21 cellular contexts compared by ENCODE assay signal in the genomic region with DNA sequence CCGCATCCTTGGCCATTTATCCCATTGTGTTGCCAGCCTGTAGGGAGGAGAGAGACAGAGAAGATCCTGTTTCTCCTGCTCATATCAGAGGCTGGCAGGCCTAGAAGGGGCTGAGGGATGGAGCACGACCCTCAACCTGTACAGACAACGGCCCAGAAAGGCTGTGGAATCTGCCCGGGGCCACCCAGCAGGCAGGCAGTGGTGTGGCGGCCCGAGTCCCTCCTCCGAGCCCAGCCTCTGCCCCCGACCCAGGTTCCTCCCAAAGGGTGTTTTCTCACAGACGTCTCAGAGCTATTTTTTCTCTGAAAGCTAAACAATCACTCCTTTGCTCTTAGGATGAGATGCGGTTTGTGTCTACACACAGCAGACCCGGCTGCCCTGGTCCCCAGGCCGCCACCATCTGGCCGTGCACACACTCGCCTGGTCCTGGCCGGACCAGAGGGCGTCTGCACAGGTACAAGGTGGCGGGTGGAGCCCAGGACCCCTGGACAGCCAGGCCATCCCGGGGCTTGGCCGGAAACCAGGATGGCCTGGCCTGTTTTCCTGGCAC.
DNase-seq lines count a peak whose midpoint lies in the region; ATAC-seq and TF ChIP-seq lines count a peak whose summit lies in the region.
"Had no signal": no experiment of that assay in that cellular context is flagged by ENCODE, and none has a peak within 500 bp of the region (broad histone marks: within the 10 kb centered on the region; RNA-seq: fewer than 3 reads in every experiment).

No MANE protein-coding gene starts in this region.

- peaks cover 3 to 8% of the 10 kb centered on the region in 2 donors for H3K9me3 Mint-ChIP-seq in stimulated activated naive B cell treated with anti-CD40 and anti-IgM and Interleukin-4, amounts not matched to agents 10 μg/mL and 1 μg/mL and 100 μg/mL, for 72 hours

- peaks cover 27 to 39% of the 10 kb centered on the region in 2 donors for H3K4me1 Mint-ChIP-seq in stimulated activated naive B cell treated with anti-CD40 and anti-IgM and Interleukin-4, amounts not matched to agents 10 μg/mL and 1 μg/mL and 100 μg/mL, for 72 hours

- CTCF ChIA-PET in RWPE1 (lab: Yijun Ruan, JAX) = no interaction called here

- H3K4me3 ChIP-seq in mucosa of descending colon (no peak overlapping the region), tibial nerve (no peak overlapping the region)
- H3K4me3 ChIP-seq: GM12878, Peyer's patch had no signal

- no peak for TF ChIP-seq POLR2A in tibial nerve (IDR thresholded peaks at IDR 0.05)

- H3K27me3 ChIP-seq in tibial nerve = peaks cover 0 to 26% of the 10 kb centered on the region in 2 donors
- H3K27me3 ChIP-seq: Peyer's patch had no signal

- H3K4me1 ChIP-seq in mucosa of descending colon (ENCODE audit: low read depth) (peaks cover 8% of the 10 kb centered on the region), tibial nerve (peaks cover 0 to 10% (median 0%) of the 10 kb centered on the region in 4 donors)

- WGBS in tibial nerve, 2 donors = 76 to 82% methylated on average over 15 of the region's 19 CpGs

- H3K27me3 Mint-ChIP-seq in stimulated activated naive B cell treated with anti-CD40 and anti-IgM and Interleukin-4, amounts not matched to agents 10 μg/mL and 1 μg/mL and 100 μg/mL, for 72 hours = peaks cover 25 to 40% of the 10 kb centered on the region in 2 donors

- DNase-seq in Right ventricle myocardium inferior (ENCODE audit: missing footprints) (peak; percentile 43), cardiac septum (ENCODE audit: low spot score) (no peak), RWPE1 (ENCODE audit: low spot score) (no peak), mucosa of descending colon (peak in 2 of 3 donors; percentile 10 to 34), NCI-H526 treated with DMSO at 0.1 percent for 48 hours (lab: John Stamatoyannopoulos, UW) (no peak), tibial nerve (ENCODE audit: low spot score in 2 of 2) (no peak), cortex of kidney (lab: John Stamatoyannopoulos, UW) (no peak)
- no peak for DNase-seq in stimulated activated naive B cell treated with anti-CD40 and anti-IgM and Interleukin-4, amounts not matched to agents 10 μg/mL and 1 μg/mL and 100 μg/mL, for 72 hours
- DNase-seq: 8988T, C1 segment of cervical spinal cord, HFFc6, MM.1S, NCI-H1092 treated with DMSO at 0.1 percent for 48 hours, NCI-H1694, NCI-H2107, NCI-H2227 treated with DMSO at 0.1 percent for 48 hours, NCI-H524, SHP77 treated with DMSO at 0.1 percent for 48 hours had no signal

- H3K27ac ChIP-seq in RWPE1 (peak overlapping the region; percentile 20; the same call in 1 of the 2 replicates), tibial nerve (no peak overlapping the region)
- H3K27ac ChIP-seq: KMS-11, Peyer's patch had no signal

- intact Hi-C loops in Right ventricle myocardium inferior (cut with DNase I) (no loop called here), cardiac septum (cut with DNase I) (no loop called here), mucosa of descending colon (cut with DNase I, micrococcal nuclease) (no loop called here)

- ATAC-seq in Right ventricle myocardium inferior = no peak
- no peak for ATAC-seq in mucosa of descending colon
- peak; percentile 10 to 32 for ATAC-seq in stimulated activated naive B cell treated with anti-CD40 and anti-IgM and Interleukin-4, amounts not matched to agents 10 μg/mL and 1 μg/mL and 100 μg/mL, for 72 hours (replicated peaks)
- ATAC-seq: GM12878 had no signal

- H3K27ac Mint-ChIP-seq in stimulated activated naive B cell treated with anti-CD40 and anti-IgM and Interleukin-4, amounts not matched to agents 10 μg/mL and 1 μg/mL and 100 μg/mL, for 72 hours = no peak overlapping the region
- H3K27ac Mint-ChIP-seq: HFFc6 had no signal

- no peak for TF ChIP-seq EP300 in tibial nerve (IDR thresholded peaks at IDR 0.05)

- H3K36me3 ChIP-seq in mucosa of descending colon (ENCODE audit: low read depth) = no peaks in the 10 kb centered on the region
- no peaks in the 10 kb centered on the region for H3K36me3 ChIP-seq in tibial nerve
- H3K36me3 ChIP-seq: Peyer's patch had no signal

- POLR2A ChIA-PET in RWPE1 (lab: Yijun Ruan, JAX; ENCODE audit: low non-redundant PET) = interaction anchor here (0.6 kb wide), 1 partner anchor 89 kb away, joined by 4 read pairs; no protein-coding TSS in a partner anchor

- H3K9me3 ChIP-seq in mucosa of descending colon (no peaks in the 10 kb centered on the region), tibial nerve (peaks cover 0 to 7% (median 0%) of the 10 kb centered on the region in 4 donors)
- H3K9me3 ChIP-seq: Peyer's patch had no signal

- peak overlapping the region in 1 of 2 donors; percentile 61 for H3K4me3 Mint-ChIP-seq in stimulated activated naive B cell treated with anti-CD40 and anti-IgM and Interleukin-4, amounts not matched to agents 10 μg/mL and 1 μg/mL and 100 μg/mL, for 72 hours
- H3K4me3 Mint-ChIP-seq: HFFc6 had no signal

- peaks cover 2 to 14% of the 10 kb centered on the region in 2 donors for H3K36me3 Mint-ChIP-seq in stimulated activated naive B cell treated with anti-CD40 and anti-IgM and Interleukin-4, amounts not matched to agents 10 μg/mL and 1 μg/mL and 100 μg/mL, for 72 hours

- TF ChIP-seq CTCF in RWPE1 (conservative IDR thresholded peaks at IDR 0.05; ENCODE audit: low read depth) = no peak
- TF ChIP-seq CTCF in mucosa of descending colon (IDR thresholded peaks at IDR 0.05) = no peak
- TF ChIP-seq CTCF in tibial nerve (IDR thresholded peaks at IDR 0.05) = no peak

Comparison
In these comparisons a context has a peak if more than half of its experiments do, and no peak if none do; other contexts are left out.
1. DNase-seq: peak in Right ventricle myocardium inferior (single experiment) and mucosa of descending colon (2 of 3); none in cardiac septum (single experiment), RWPE1 (single experiment), stimulated activated naive B cell treated with anti-CD40 and anti-IgM and Interleukin-4, amounts not matched to agents 10 μg/mL and 1 μg/mL and 100 μg/mL, for 72 hours (single experiment), NCI-H526 treated with DMSO at 0.1 percent for 48 hours (single experiment), tibial nerve (0 of 2) and cortex of kidney (single experiment).
2. ATAC-seq: peak in stimulated activated naive B cell treated with anti-CD40 and anti-IgM and Interleukin-4, amounts not matched to agents 10 μg/mL and 1 μg/mL and 100 μg/mL, for 72 hours (2 of 2); none in Right ventricle myocardium inferior (single experiment) and mucosa of descending colon (single experiment).